Comparison of ENCODE assay signal across 12 cellular contexts in genomic region chr10:110411047-110411410, GRCh38.
DNase-seq lines count a peak whose midpoint lies in the region; ATAC-seq, FAIRE-seq and TF ChIP-seq lines count a peak whose summit lies in the region.
"Had no signal": no experiment of that assay in that cellular context is flagged by ENCODE, and none has a peak within 500 bp of the region (broad histone marks: within the 10 kb centered on the region; RNA-seq: fewer than 3 reads in every experiment).

No MANE protein-coding gene starts in this region.

- no peaks in the 10 kb centered on the region for H3K27me3 ChIP-seq in GM12878 (replicated peaks in 1 of 2; ENCODE audit: control insufficient read depth in 2 of 2, insufficient read depth in 2 of 2, low read length in 1 of 2)

- H3K36me3 ChIP-seq in GM12878 (ENCODE audit: control insufficient read depth in 2 of 2, insufficient read depth in 2 of 2, low read length in 1 of 2): no peaks in the 10 kb centered on the region
- H3K36me3 ChIP-seq: prostate gland had no signal

- DNase-seq in Right ventricle myocardium superior (peak; percentile 56), Right ventricle myocardium inferior (ENCODE audit: missing footprints) (no peak), GM12878 (ENCODE audit: low read depth, low spot score) (no peak), islet precursor cell (peak; percentile 48), urothelium cell line (ENCODE audit: low spot score) (peak; percentile 69), NCI-H510A treated with DMSO at 0.1 percent for 48 hours (lab: John Stamatoyannopoulos, UW) (no peak), cerebellar nuclear complex (lab: John Stamatoyannopoulos, UW) (no peak)
- DNase-seq in stimulated activated naive CD4-positive, alpha-beta T cell (lab: John Stamatoyannopoulos, UW): no peak
- DNase-seq: activated CD4-positive, alpha-beta memory T cell treated with anti-CD3 and anti-CD28 coated beads, Interleukin-2, amount 10 ng/mL, durations not matched to agents 7 days and 5 days; central memory CD4-positive, alpha-beta T cell; NCI-H1105 had no signal

- intact Hi-C loops in Right ventricle myocardium superior (cut with DNase I) (no loop called here), Right ventricle myocardium inferior (cut with DNase I) (no loop called here), GM12878 (cut with micrococcal nuclease; ENCODE audit: unreplicated experiment) (no loop called here)

- POLR2A ChIA-PET in GM12878 (lab: Charles Lee): interaction anchor here (0.6 to 11.9 kb wide), 12 partner anchors 12 to 119 kb away, joined by 3 to 117 read pairs (median 6); partner anchors contain the start of gene SMNDC1

- H3K79me2 ChIP-seq in GM12878 (ENCODE audit: control insufficient read depth, insufficient read depth, low read length): no peaks in the 10 kb centered on the region

- CTCF ChIA-PET in GM12878 (lab: Yijun Ruan, JAX): interaction anchor here (0.8 to 8.7 kb wide), 8 partner anchors 14 to 133 kb away, joined by 3 to 124 read pairs (median 6); no protein-coding TSS in a partner anchor

- peak overlapping the region; percentile 39 for H3K4me2 ChIP-seq in GM12878 (ENCODE audit: control insufficient read depth, insufficient read depth)

- no peak overlapping the region for H2AFZ ChIP-seq in GM12878 (ENCODE audit: control insufficient read depth, low read depth, low read length)

- no peak for TF ChIP-seq EP300 in GM12878 (IDR thresholded peaks at IDR 0.05; ENCODE audit: borderline replicate concordance in 1 of 2, control insufficient read depth in 1 of 2, low read depth in 2 of 2, low read length in 2 of 2)

- H3K4me3 ChIP-seq in GM12878: no peak overlapping the region
- H3K4me3 ChIP-seq: prostate gland had no signal

- H3K9ac ChIP-seq in GM12878 (ENCODE audit: control insufficient read depth, insufficient read depth, low read length): no peak overlapping the region

- FAIRE-seq in GM12878 (lab: Jason Lieb, UNC) (no peak), urothelium cell line (lab: Jason Lieb, UNC) (no peak)

- TF ChIP-seq POLR2A in GM12878 (IDR thresholded peaks at IDR 0.05; ENCODE audit: low read depth, low read length): peak; percentile 35; the same call in 1 of the 2 replicates

- ATAC-seq in Right ventricle myocardium superior (ENCODE audit: poor library complexity) (peak; percentile 38), Right ventricle myocardium inferior (no peak), GM12878 (no peak)

- SMC1A ChIA-PET in GM12878 (lab: Charles Lee; ENCODE audit: uncharacterized antibody, unreplicated experiment): interaction anchor here (1.0 to 13.3 kb wide), 15 partner anchors 9 to 135 kb away, joined by 3 to 283 read pairs (median 22); no protein-coding TSS in a partner anchor

- RAD21 ChIA-PET in GM12878 (lab: Charles Lee; ENCODE audit: unreplicated experiment): interaction anchor here (1.4 to 14.4 kb wide), 13 partner anchors 12 to 89 kb away, joined by 5 to 241 read pairs (median 17); partner anchors contain the start of gene DUSP5

- no peaks in the 10 kb centered on the region for H4K20me1 ChIP-seq in GM12878 (ENCODE audit: control insufficient read depth, insufficient read depth)

- TF ChIP-seq RAD21 in GM12878 (IDR thresholded peaks at IDR 0.05; ENCODE audit: insufficient read depth, low read depth, low read length): no peak

- peaks cover 74% of the 10 kb centered on the region for H3K4me1 ChIP-seq in GM12878 (ENCODE audit: control insufficient read depth, insufficient read depth, low read length)
- H3K4me1 ChIP-seq: prostate gland had no signal

- WGBS in GM12878 (ENCODE audit: insufficient coverage, insufficient replicate concordance, low lambda C conversion rate, missing lambda C conversion rate): 97% methylated on average over 9 of the region's 9 CpGs

- no peak for TF ChIP-seq CTCF in GM12878 (IDR thresholded peaks at IDR 0.05 in 2 of 3, conservative IDR thresholded peaks at IDR 0.05 in 1 of 3; ENCODE audit: control insufficient read depth in 2 of 3, extremely low read depth in 1 of 3, insufficient read depth in 1 of 3, low read depth in 3 of 3, low read length in 3 of 3)

- BruUV-seq in GM12878 (replicated peaks; lab: Mats Ljungman, UMichigan): no TSS peak

- in situ Hi-C loops in GM12878 (cut with MboI): loop anchor here (5.0 kb wide), 1 partner anchor 54 kb away; no protein-coding TSS in a partner anchor

- peak overlapping the region; percentile 93 for H3K27ac ChIP-seq in GM12878 (ENCODE audit: control insufficient read depth, insufficient read depth)
- H3K27ac ChIP-seq: prostate gland had no signal

- H3K9me3 ChIP-seq in GM12878 (replicated peaks; ENCODE audit: control insufficient read depth, insufficient read depth, low read length): no peaks in the 10 kb centered on the region
- H3K9me3 ChIP-seq: prostate gland had no signal

TF ChIP-seq in GM12878, 131 proteins besides CTCF, POLR2A, EP300 and RAD21 (continues in another document):
- TF ChIP-seq FOS (IDR thresholded peaks at IDR 0.05; ENCODE audit: borderline replicate concordance, extremely low read depth, insufficient read length): no peak
- TF ChIP-seq MEF2B (IDR thresholded peaks at IDR 0.05; ENCODE audit: partially characterized antibody, poor library complexity, severe bottlenecking): no peak
- TF ChIP-seq SRF (IDR thresholded peaks at IDR 0.05; ENCODE audit: low read depth in 2 of 2, low read length in 2 of 2): 0 out of 4 replicates have a peak, but pooled peaks of 1 of the 2 experiments have one; percentile 23
- no peak for TF ChIP-seq ZNF207 (IDR thresholded peaks at IDR 0.05; ENCODE audit: borderline replicate concordance)
- TF ChIP-seq ZBTB33 (IDR thresholded peaks at IDR 0.05): 0 out of 2 replicates have a peak, but pooled peaks have one; percentile 61
- TF ChIP-seq NFYA (IDR thresholded peaks at IDR 0.05; ENCODE audit: borderline replicate concordance, low read depth, low read length): no peak
- TF ChIP-seq SIX5 (IDR thresholded peaks at IDR 0.05; ENCODE audit: low read depth, low read length, severe bottlenecking): no peak
- no peak for TF ChIP-seq TCF12 (IDR thresholded peaks at IDR 0.05; ENCODE audit: low read depth, low read length)
- TF ChIP-seq RELA (IDR thresholded peaks at IDR 0.05; ENCODE audit: borderline replicate concordance, partially characterized antibody): no peak
- no peak for TF ChIP-seq PAX8 (IDR thresholded peaks at IDR 0.05)
- no peak for TF ChIP-seq BCLAF1 (IDR thresholded peaks at IDR 0.05)
- TF ChIP-seq, protein P1, sequence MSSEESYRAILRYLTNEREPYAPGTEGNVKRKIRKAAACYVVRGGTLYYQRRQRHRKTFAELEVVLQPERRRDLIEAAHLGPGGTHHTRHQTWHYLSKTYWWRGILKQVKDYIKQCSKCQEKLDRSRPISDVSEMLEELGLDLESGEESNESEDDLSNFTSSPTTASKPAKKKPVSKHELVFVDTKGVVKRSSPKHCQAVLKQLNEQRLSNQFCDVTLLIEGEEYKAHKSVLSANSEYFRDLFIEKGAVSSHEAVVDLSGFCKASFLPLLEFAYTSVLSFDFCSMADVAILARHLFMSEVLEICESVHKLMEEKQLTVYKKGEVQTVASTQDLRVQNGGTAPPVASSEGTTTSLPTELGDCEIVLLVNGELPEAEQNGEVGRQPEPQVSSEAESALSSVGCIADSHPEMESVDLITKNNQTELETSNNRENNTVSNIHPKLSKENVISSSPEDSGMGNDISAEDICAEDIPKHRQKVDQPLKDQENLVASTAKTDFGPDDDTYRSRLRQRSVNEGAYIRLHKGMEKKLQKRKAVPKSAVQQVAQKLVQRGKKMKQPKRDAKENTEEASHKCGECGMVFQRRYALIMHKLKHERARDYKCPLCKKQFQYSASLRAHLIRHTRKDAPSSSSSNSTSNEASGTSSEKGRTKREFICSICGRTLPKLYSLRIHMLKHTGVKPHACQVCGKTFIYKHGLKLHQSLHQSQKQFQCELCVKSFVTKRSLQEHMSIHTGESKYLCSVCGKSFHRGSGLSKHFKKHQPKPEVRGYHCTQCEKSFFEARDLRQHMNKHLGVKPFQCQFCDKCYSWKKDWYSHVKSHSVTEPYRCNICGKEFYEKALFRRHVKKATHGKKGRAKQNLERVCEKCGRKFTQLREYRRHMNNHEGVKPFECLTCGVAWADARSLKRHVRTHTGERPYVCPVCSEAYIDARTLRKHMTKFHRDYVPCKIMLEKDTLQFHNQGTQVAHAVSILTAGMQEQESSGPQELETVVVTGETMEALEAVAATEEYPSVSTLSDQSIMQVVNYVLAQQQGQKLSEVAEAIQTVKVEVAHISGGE (CRISPR knock-in tag; IDR thresholded peaks at IDR 0.05): no peak

Comparison
In these comparisons a context has a peak if more than half of its experiments do, and no peak if none do; other contexts are left out.
1. DNase-seq: peak in Right ventricle myocardium superior (single experiment), islet precursor cell (single experiment) and urothelium cell line (single experiment); none in Right ventricle myocardium inferior (single experiment), GM12878 (single experiment), stimulated activated naive CD4-positive, alpha-beta T cell (0 of 6), NCI-H510A treated with DMSO at 0.1 percent for 48 hours (single experiment) and cerebellar nuclear complex (0 of 2).